8 cellular contexts compared by ENCODE assay signal in genomic region chr17:62478976-62479894, GRCh38. TPM values are rescaled to one million over a fixed set of nuclear protein-coding genes. Genes with fewer than 3 reads are reported as not detected.
DNase-seq lines count a peak whose midpoint lies in the region; ATAC-seq and TF ChIP-seq lines count a peak whose summit lies in the region.
"Not testable (repeated sequence)": the region's sequence is repeated elsewhere in the genome, so short reads cannot be mapped to it uniquely, and the experiment has no call there.

No MANE protein-coding gene starts in this region.

- peaks cover 13% of the 10 kb centered on the region for H3K4me1 Mint-ChIP-seq in MCF 10A (ENCODE audit: insufficient read depth, unreplicated experiment)

- intact Hi-C loops in MCF 10A (cut with micrococcal nuclease): not testable (repeated sequence)
- intact Hi-C loops in thyroid gland (cut with DNase I): loop anchor here (10.0 kb wide), 1 partner anchor 54 kb away; the partner anchor contains the start of gene METTL2A

- H3K27ac ChIP-seq in osteoblast (ENCODE audit: low read depth, low read length) (peak overlapping the region; percentile 80), thyroid gland (peak overlapping the region; percentile 86 to 94 (median 94))

- H3K4me2 ChIP-seq in Loucy (ENCODE audit: low read depth, low read length, poor library complexity, severe bottlenecking) (peak overlapping the region; percentile 88), osteoblast (ENCODE audit: insufficient read depth, low read length) (peak overlapping the region; percentile 86)

- not testable (repeated sequence) for H3K9me3 ChIP-seq in Loucy (ENCODE audit: insufficient read depth, low read depth, low read length); osteoblast (ENCODE audit: low read depth, low read length); thyroid gland

- not testable (repeated sequence) for TF ChIP-seq CTCF in GM12865 (IDR thresholded peaks at IDR 0.05; ENCODE audit: insufficient read depth, low read depth, low read length, missing control alignments); Loucy (conservative IDR thresholded peaks at IDR 0.05; ENCODE audit: low read length); MCF 10A (IDR thresholded peaks at IDR 0.05; ENCODE audit: unreplicated experiment); osteoblast (IDR thresholded peaks at IDR 0.05; ENCODE audit: extremely low read depth, low read depth, low read length); thyroid gland (IDR thresholded peaks at IDR 0.05)

- peak overlapping the region; percentile 90 for H3K4me3 ChIP-seq in GM12865 (ENCODE audit: low read depth, low read length)
- peak overlapping the region; percentile 96 for H3K4me3 ChIP-seq in Loucy (ENCODE audit: low read length, poor library complexity, severe bottlenecking)
- H3K4me3 ChIP-seq in osteoblast (ENCODE audit: insufficient read depth, low read length): peak overlapping the region; percentile 82
- H3K4me3 ChIP-seq in thyroid gland (replicated peaks in 1 of 3): peak overlapping the region; percentile 26 to 58 (median 56)

- not testable (repeated sequence) for H3F3A ChIP-seq in Loucy (ENCODE audit: low read depth)

- not testable (repeated sequence) for BruUV-seq in MCF 10A (replicated peaks; lab: Mats Ljungman, UMichigan)

- H3K4me3 Mint-ChIP-seq in MCF 10A (ENCODE audit: unreplicated experiment): peak overlapping the region; percentile 89

- peaks cover 30% of the 10 kb centered on the region for H4K20me1 ChIP-seq in Loucy (ENCODE audit: insufficient read depth, low read length, poor library complexity, severe bottlenecking)
- not testable (repeated sequence) for H4K20me1 ChIP-seq in osteoblast (ENCODE audit: insufficient read depth, low read length)

- WGBS in thyroid gland, 2 donors: 1% methylated on average over 9 to 22 of the region's 90 CpGs

- not testable (repeated sequence) for H3K9me3 Mint-ChIP-seq in MCF 10A (ENCODE audit: unreplicated experiment)

- H3K79me2 ChIP-seq in Loucy (ENCODE audit: insufficient read depth, low read length) (peaks cover 72% of the 10 kb centered on the region), osteoblast (ENCODE audit: insufficient read depth, low read length) (peaks cover 50% of the 10 kb centered on the region)

- ATAC-seq in HG02571 (IDR thresholded peaks at IDR 0.05; ENCODE audit: unreplicated experiment): peak; percentile 32
- peak; percentile 31 to 32 for ATAC-seq in activated CD4-positive, CD25-positive, alpha-beta regulatory T cell treated with anti-CD3 and anti-CD28 coated beads, Interleukin-2, amount 50 U/mL, for 24 hours

- peak overlapping the region; percentile 97 for H3K27ac Mint-ChIP-seq in MCF 10A (ENCODE audit: low read depth, unreplicated experiment)

- H3K36me3 ChIP-seq in Loucy (ENCODE audit: insufficient read depth, low read length); osteoblast (ENCODE audit: insufficient read depth, low read length); thyroid gland: not testable (repeated sequence)

- peaks cover 37% of the 10 kb centered on the region for H3K36me3 Mint-ChIP-seq in MCF 10A (ENCODE audit: insufficient read depth, unreplicated experiment)

- TF ChIP-seq POLR2A in thyroid gland (IDR thresholded peaks at IDR 0.05): not testable (repeated sequence)

- H3K4me1 ChIP-seq in Loucy (ENCODE audit: insufficient read depth, low read length, poor library complexity, severe bottlenecking) (peaks cover 15% of the 10 kb centered on the region), thyroid gland (peaks cover 8 to 16% of the 10 kb centered on the region in 2 donors)
- H3K4me1 ChIP-seq in osteoblast (ENCODE audit: insufficient read depth, low read length): not testable (repeated sequence)

- H2AFZ ChIP-seq in Loucy (ENCODE audit: low read length); osteoblast (ENCODE audit: low read length): not testable (repeated sequence)

- DNase-seq in GM12865 (ENCODE audit: low read depth) (peak; percentile 31), MCF 10A (ENCODE audit: unreplicated experiment) (peak; percentile 30), hepatic stellate cell (ENCODE audit: low spot score) (peak; percentile 15), osteoblast (ENCODE audit: insufficient read length, low spot score, missing footprints) (peak; percentile 69), thyroid gland (peak; percentile 21 to 23)

- CTCF ChIA-PET in MCF 10A (lab: Yijun Ruan, JAX): not testable (repeated sequence)

- H3K9me2 ChIP-seq in Loucy (replicated peaks; ENCODE audit: low read depth, low read length): not testable (repeated sequence)

- POLR2A ChIA-PET in MCF 10A (lab: Yijun Ruan, JAX): not testable (repeated sequence)

- not testable (repeated sequence) for H3K27me3 ChIP-seq in Loucy (ENCODE audit: insufficient read depth, low read length, poor library complexity, severe bottlenecking); osteoblast (ENCODE audit: insufficient read depth, low read length); thyroid gland

- peak overlapping the region; percentile 93 for H3K9ac ChIP-seq in Loucy (ENCODE audit: low read depth, low read length, poor library complexity, severe bottlenecking)

- H3K27me3 Mint-ChIP-seq in MCF 10A (ENCODE audit: insufficient read depth, unreplicated experiment): not testable (repeated sequence)

RNA-seq across cellular contexts. Expression of gene TLK2, which starts 0.6 kb away (rescaled TPM):
- total RNA-seq in MCF 10A (2022): 44.5 and 56.1 TPM in 2 replicates
- 51.3 and 52.8 TPM in 2 replicates for total RNA-seq in osteoblast
- total RNA-seq in thyroid gland: 10 to 100 TPM; 45.8 to 78.1 (median 54.1) TPM

RNA-seq across cellular contexts. Expression of gene METTL2A, which starts 55.5 kb away (rescaled TPM):
- total RNA-seq in MCF 10A (2022): 25.4 and 28.0 TPM in 2 replicates
- total RNA-seq in osteoblast: 20.9 and 24.6 TPM in 2 replicates
- 10 to 100 TPM; 15.0 to 21.4 (median 17.5) TPM for total RNA-seq in thyroid gland

Comparison
In these comparisons a context has a peak if more than half of its experiments do, and no peak if none do; other contexts are left out.
1. Peak in every context shown above with its lines: DNase-seq, ATAC-seq, H3K4me3 ChIP-seq and H3K27ac ChIP-seq.
2. DNase-seq: peak in every context shown above with its lines; median percentile 69 in osteoblast; 31 in GM12865; 30 in MCF 10A; 22 in thyroid gland; 15 in hepatic stellate cell.